In the genomic region with DNA sequence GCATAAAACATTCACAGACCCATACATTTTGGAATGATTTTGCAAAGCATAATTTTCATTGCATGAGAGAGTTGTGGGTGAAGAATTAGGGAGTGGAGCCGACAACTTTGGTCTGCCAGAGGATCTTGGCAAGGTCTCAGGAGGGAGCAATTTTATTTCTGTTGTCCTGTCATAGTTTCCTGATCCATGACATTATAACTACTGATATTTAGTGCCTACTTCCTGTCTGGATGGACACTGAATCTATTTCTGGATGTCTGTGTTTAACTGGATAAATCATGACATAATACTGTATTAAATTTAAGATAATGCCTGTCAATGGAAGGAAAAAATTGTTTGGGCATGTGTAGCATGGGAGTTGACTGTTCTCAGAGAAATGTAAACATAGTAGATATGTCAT, we compare ENCODE assay signal across 12 cellular contexts. TPM values are rescaled to one million over a fixed set of nuclear protein-coding genes. Genes with fewer than 3 reads are reported as not detected.
DNase-seq lines count a peak whose midpoint lies in the region; ATAC-seq and TF ChIP-seq lines count a peak whose summit lies in the region.
"Had no signal": no experiment of that assay in that cellular context is flagged by ENCODE, and none has a peak within 500 bp of the region (broad histone marks: within the 10 kb centered on the region; RNA-seq: fewer than 3 reads in every experiment).

No MANE protein-coding gene starts in this region.

- H3K36me3 ChIP-seq in SU-DHL-6 (ENCODE audit: low read length) (0 out of 2 replicates have a peak, but pooled peaks cover 4% of the 10 kb centered on the region), neuronal stem cell (replicated peaks in 1 of 2; ENCODE audit: control insufficient read depth in 2 of 2, insufficient read depth in 2 of 2, low read length in 2 of 2) (no peaks in the 10 kb centered on the region)

- H2BK120ac ChIP-seq in neuronal stem cell (ENCODE audit: low read depth, low read length) = no peak overlapping the region

- peaks cover 2 to 5% of the 10 kb centered on the region in 2 donors for H3K4me1 ChIP-seq in neuronal stem cell (ENCODE audit: control insufficient read depth in 2 of 2, insufficient read depth in 1 of 2, low read depth in 1 of 2, low read length in 2 of 2)

- H3K4ac ChIP-seq in neuronal stem cell (ENCODE audit: low read length) = no peak overlapping the region

- no peak for TF ChIP-seq CTCF in SU-DHL-6 (IDR thresholded peaks at IDR 0.05; ENCODE audit: insufficient read depth, low read length, poor library complexity, severe bottlenecking)

- H3K9me3 Mint-ChIP-seq in activated naive CD4-positive, alpha-beta T cell treated with anti-CD3 and anti-CD28 coated beads, Interleukin-2, amount 50 U/mL, for 24 hours = no peaks in the 10 kb centered on the region

- H3K23ac ChIP-seq in neuronal stem cell (ENCODE audit: low read depth, low read length, poor library complexity) = no peak overlapping the region

- H2BK15ac ChIP-seq in neuronal stem cell (ENCODE audit: low read length) = no peak overlapping the region

- H3K4me2 ChIP-seq in SU-DHL-6 (ENCODE audit: low read depth, low read length, poor library complexity, severe bottlenecking) (peak overlapping the region; percentile 93), neuronal stem cell (ENCODE audit: insufficient read depth, low read length, poor library complexity, severe bottlenecking) (no peak overlapping the region)

- no CpG with 5 or more reads among the region's 1 CpG for WGBS in neuronal stem cell (ENCODE audit: extremely low coverage in 2 of 2, insufficient read length in 2 of 2, insufficient replicate concordance in 1 of 2), 2 donors

- H3K9me3 ChIP-seq in SU-DHL-6 (ENCODE audit: insufficient read depth, low read length) = no peaks in the 10 kb centered on the region
- no peaks in the 10 kb centered on the region for H3K9me3 ChIP-seq in neuronal stem cell (replicated peaks in 1 of 2; ENCODE audit: control insufficient read depth in 2 of 2, insufficient read depth in 1 of 2, low read depth in 1 of 2, low read length in 2 of 2)

- H3K4me1 Mint-ChIP-seq in activated naive CD4-positive, alpha-beta T cell treated with anti-CD3 and anti-CD28 coated beads, Interleukin-2, amount 50 U/mL, for 24 hours = peaks cover 81% of the 10 kb centered on the region

- no peak overlapping the region for H3K14ac ChIP-seq in neuronal stem cell (ENCODE audit: low read length)

- H2AFZ ChIP-seq in SU-DHL-6 (ENCODE audit: low read depth, low read length, severe bottlenecking) (no peak overlapping the region), neuronal stem cell (ENCODE audit: low read length) (no peak overlapping the region)

- H3K9ac ChIP-seq in SU-DHL-6 (ENCODE audit: low read length) (peak overlapping the region; percentile 83), neuronal stem cell (ENCODE audit: low read depth, low read length, poor library complexity) (no peak overlapping the region)

- peak overlapping the region; percentile 96 for H3K27ac Mint-ChIP-seq in activated naive CD4-positive, alpha-beta T cell treated with anti-CD3 and anti-CD28 coated beads, Interleukin-2, amount 50 U/mL, for 24 hours

- H2BK12ac ChIP-seq in neuronal stem cell (ENCODE audit: low read length) = no peak overlapping the region

- H3K27me3 ChIP-seq in SU-DHL-6 (ENCODE audit: low read length) (no peaks in the 10 kb centered on the region), neuronal stem cell (ENCODE audit: control insufficient read depth in 3 of 3, insufficient read depth in 3 of 3, low read depth in 1 of 3, low read length in 3 of 3) (peaks cover 5 to 32% (median 14%) of the 10 kb centered on the region in 3 experiments)

- H3K18ac ChIP-seq in neuronal stem cell (ENCODE audit: low read length) = no peak overlapping the region

- no peaks in the 10 kb centered on the region for H3K9me2 ChIP-seq in SU-DHL-6 (replicated peaks; ENCODE audit: insufficient read depth, low read length)

- no peaks in the 10 kb centered on the region for H3K27me3 Mint-ChIP-seq in activated naive CD4-positive, alpha-beta T cell treated with anti-CD3 and anti-CD28 coated beads, Interleukin-2, amount 50 U/mL, for 24 hours

- peak overlapping the region; percentile 95; the same call in 1 of the 2 replicates for H3K27ac ChIP-seq in SU-DHL-6 (ENCODE audit: low read depth, low read length)
- no peak overlapping the region for H3K27ac ChIP-seq in neuronal stem cell (replicated peaks; ENCODE audit: low read length)
- H3K27ac ChIP-seq in substantia nigra (ENCODE audit: low read depth, low read length, poor library complexity, severe bottlenecking) = no peak overlapping the region

- H2BK5ac ChIP-seq in neuronal stem cell (ENCODE audit: low read length) = no peak overlapping the region

- H3K79me1 ChIP-seq in neuronal stem cell (ENCODE audit: low read depth, low read length) = no peaks in the 10 kb centered on the region

- peaks cover 9% of the 10 kb centered on the region; the same call in 1 of the 2 replicates for H3F3A ChIP-seq in SU-DHL-6 (ENCODE audit: insufficient read depth)

- ATAC-seq in HG02840 (IDR thresholded peaks at IDR 0.05; ENCODE audit: low FRiP score, unreplicated experiment) = no peak

- H4K20me1 ChIP-seq in SU-DHL-6 (ENCODE audit: low read depth, low read length) = no peaks in the 10 kb centered on the region

- H3K4me3 ChIP-seq in SU-DHL-6 (ENCODE audit: insufficient read depth, low read length, poor library complexity, severe bottlenecking) (peak overlapping the region; percentile 77), neuronal stem cell (ENCODE audit: low read length in 2 of 2) (no peak overlapping the region)

- H4K91ac ChIP-seq in neuronal stem cell (ENCODE audit: low read depth, low read length, poor library complexity) = no peak overlapping the region

- H4K8ac ChIP-seq in neuronal stem cell (ENCODE audit: low read depth, low read length) = no peak overlapping the region

- H2AK5ac ChIP-seq in neuronal stem cell (ENCODE audit: low read depth, low read length) = no peak overlapping the region

- no peak for DNase-seq in activated naive CD4-positive, alpha-beta T cell treated with anti-CD3 and anti-CD28 coated beads, Interleukin-2, amount 50 U/mL, for 16 hours
- DNase-seq in hepatic stellate cell (ENCODE audit: low spot score) = peak; percentile 4
- DNase-seq in NCI-H524 (lab: John Stamatoyannopoulos, UW) = no peak
- DNase-seq in neuronal stem cell (ENCODE audit: low spot score) = no peak
- no peak for DNase-seq in substantia nigra (lab: John Stamatoyannopoulos, UW)
- DNase-seq: COR-L47, NCI-H1694, nucleus accumbens, SHP77 treated with DMSO at 0.1 percent for 48 hours had no signal

- H3K36me3 Mint-ChIP-seq in activated naive CD4-positive, alpha-beta T cell treated with anti-CD3 and anti-CD28 coated beads, Interleukin-2, amount 50 U/mL, for 24 hours = peaks cover 2% of the 10 kb centered on the region

- peaks cover 71% of the 10 kb centered on the region for H3K79me2 ChIP-seq in SU-DHL-6 (ENCODE audit: insufficient read depth, low read length)

- peak overlapping the region; percentile 97 for H3K4me3 Mint-ChIP-seq in activated naive CD4-positive, alpha-beta T cell treated with anti-CD3 and anti-CD28 coated beads, Interleukin-2, amount 50 U/mL, for 24 hours

RNA-seq across cellular contexts. Expression of a gene that starts 2.5 kb away (rescaled TPM):
- 1.5 TPM for polyA plus RNA-seq in neuronal stem cell (2013, experiment 1 of 2)
- 1.6 TPM for polyA plus RNA-seq in neuronal stem cell (2013, experiment 2 of 2)
